Comparison of ENCODE assay signal across 16 cellular contexts in genomic region chr6:137794510-137795200, GRCh38.
A peak's percentile ranks its signal among the peaks of the same experiment; 100 is the strongest.
DNase-seq lines count a peak whose midpoint lies in the region; ATAC-seq, FAIRE-seq and TF ChIP-seq lines count a peak whose summit lies in the region.
"Had no signal": no experiment of that assay in that cellular context is flagged by ENCODE, and none has a peak within 500 bp of the region (broad histone marks: within the 10 kb centered on the region; RNA-seq: fewer than 3 reads in every experiment).

No MANE protein-coding gene starts in this region.

- FAIRE-seq in H1 (lab: Jason Lieb, UNC), result no peak

- CTCF ChIA-PET in H1 (lab: Charles Lee; ENCODE audit: partially characterized antibody), result interaction anchor here (1.2 to 1.4 kb wide), 2 partner anchors 10 to 145 kb away, joined by 3 to 4 read pairs; no protein-coding TSS in a partner anchor

- H4K20me1 ChIP-seq in H1 (replicated peaks in 1 of 2; ENCODE audit: control insufficient read depth in 1 of 2, insufficient read depth in 2 of 2, low read length in 2 of 2), result no peaks in the 10 kb centered on the region

- H4K91ac ChIP-seq in H1 (replicated peaks; ENCODE audit: insufficient read length, low read length), result no peak overlapping the region

- no peak overlapping the region for H3K4ac ChIP-seq in H1 (replicated peaks; ENCODE audit: insufficient read length, low read depth, low read length)

- peaks cover 2% of the 10 kb centered on the region; the same call in 1 of the 2 replicates for H3K23me2 ChIP-seq in H1 (ENCODE audit: low read depth, low read length)

- no peak overlapping the region for H3K23ac ChIP-seq in H1 (ENCODE audit: insufficient read length)

- peak; percentile 9 to 25 for ATAC-seq in right cardiac atrium
- ATAC-seq in heart left ventricle, result no peak
- no peak for ATAC-seq in T-helper 17 cell
- no peak for ATAC-seq in stimulated activated naive B cell treated with anti-CD40 and anti-IgM and Interleukin-4, amounts not matched to agents 10 μg/mL and 1 μg/mL and 100 μg/mL, for 72 hours (replicated peaks)
- no peak for ATAC-seq in left ventricle myocardium superior

- no peak overlapping the region for H3K14ac ChIP-seq in H1 (ENCODE audit: insufficient read length)

- 73% methylated on average over 4 of the region's 4 CpGs for WGBS in right cardiac atrium
- WGBS in heart left ventricle, 4 donors, result 77 to 83% (median 79%) methylated on average over 4 of the region's 4 CpGs
- 89% methylated on average over 4 of the region's 4 CpGs; no CpG with 5 or more reads in 1 of the 2 experiments for WGBS in H1 (ENCODE audit: extremely low coverage in 1 of 2, insufficient coverage in 1 of 2, insufficient read length in 1 of 2, insufficient replicate concordance in 2 of 2, low coverage in 1 of 2, low lambda C conversion rate in 2 of 2, missing lambda C conversion rate in 1 of 2), 2 experiments

- H3K79me1 ChIP-seq in H1 (ENCODE audit: low read depth, low read length), result no peaks in the 10 kb centered on the region

- no peak overlapping the region for H3K4me2 ChIP-seq in H1 (ENCODE audit: insufficient read depth in 1 of 2, low read depth in 2 of 2, low read length in 2 of 2)

- no peak overlapping the region for H3K4me3 ChIP-seq in right cardiac atrium (ENCODE audit: low read length)
- no peak overlapping the region for H3K4me3 ChIP-seq in heart left ventricle
- no peak overlapping the region for H3K4me3 ChIP-seq in H1 (ENCODE audit: extremely low read depth in 1 of 4, insufficient read depth in 2 of 4, low read depth in 3 of 4, low read length in 4 of 4)
- no peak overlapping the region for H3K4me3 ChIP-seq in colonic mucosa
- H3K4me3 ChIP-seq: HAP-1 had no signal

- H2BK5ac ChIP-seq in H1 (ENCODE audit: low read depth, low read length), result no peak overlapping the region

- no peak overlapping the region for H2BK20ac ChIP-seq in H1 (ENCODE audit: low read length)

- no peak overlapping the region for H2BK12ac ChIP-seq in H1 (ENCODE audit: low read depth, low read length)

- no peak for DNase-seq in right cardiac atrium
- DNase-seq in heart left ventricle, result no peak
- DNase-seq in T-helper 17 cell, result no peak
- DNase-seq in H1 (ENCODE audit: low read depth in 1 of 2, low spot score in 2 of 2), result no peak
- no peak for DNase-seq in stimulated activated naive B cell treated with anti-CD40 and anti-IgM and Interleukin-4, amounts not matched to agents 10 μg/mL and 1 μg/mL and 100 μg/mL, for 72 hours
- no peak for DNase-seq in colonic mucosa
- DNase-seq in left ventricle myocardium superior, result no peak
- no peak for DNase-seq in effector CD4-positive, alpha-beta T cell
- DNase-seq: cerebellar nuclear complex; DMS53; islet precursor cell; Kasumi-1; NCI-H2029 treated with DMSO at 0.1 percent for 48 hours; SHP77; stimulated activated CD4-positive, alpha-beta T cell treated with anti-CD3 and anti-CD28 coated beads, Interleukin-12 subunit alpha, Interleukin-12 subunit beta, amount 100 ng/mL, for 4 hours had no signal

- H2BK120ac ChIP-seq in H1 (replicated peaks; ENCODE audit: low read depth, low read length), result no peak overlapping the region

- no peak overlapping the region for H2AK5ac ChIP-seq in H1 (ENCODE audit: low read depth, low read length)

- no peak overlapping the region for H3K18ac ChIP-seq in H1 (ENCODE audit: extremely low read depth, low read length)

- POLR2A ChIA-PET in H1 (lab: Charles Lee; ENCODE audit: partially characterized antibody), result no interaction called here

- H3K4me1 ChIP-seq in right cardiac atrium (ENCODE audit: control insufficient read depth, insufficient read depth, low read length) (peaks cover 9% of the 10 kb centered on the region), heart left ventricle (peaks cover 0 to 34% (median 2%) of the 10 kb centered on the region in 12 donors), H1 (replicated peaks in 1 of 4; ENCODE audit: control insufficient read depth in 3 of 4, insufficient read depth in 4 of 4, low read length in 3 of 4) (no peaks in the 10 kb centered on the region), colonic mucosa (peaks cover 5% of the 10 kb centered on the region)

- no peak for TF ChIP-seq RAD21 in H1 (IDR thresholded peaks at IDR 0.05 in 1 of 2, conservative IDR thresholded peaks at IDR 0.05 in 1 of 2; ENCODE audit: low read depth in 2 of 2, low read length in 2 of 2)

- no peak overlapping the region for H4K5ac ChIP-seq in H1 (ENCODE audit: insufficient read length, low read depth, low read length)

- peaks cover 54% of the 10 kb centered on the region for H3K4me1 Mint-ChIP-seq in T-helper 17 cell
- H3K4me1 Mint-ChIP-seq in stimulated activated naive B cell treated with anti-CD40 and anti-IgM and Interleukin-4, amounts not matched to agents 10 μg/mL and 1 μg/mL and 100 μg/mL, for 72 hours, result peaks cover 42 to 71% of the 10 kb centered on the region in 2 donors

- peak overlapping the region; percentile 18; the same call in 1 of the 2 replicates for H2AFZ ChIP-seq in H1 (ENCODE audit: low read length)

- TF ChIP-seq CTCF in heart left ventricle (IDR thresholded peaks at IDR 0.05), result no peak
- TF ChIP-seq CTCF in H1 (IDR thresholded peaks at IDR 0.05; ENCODE audit: control extremely low read depth in 1 of 3, insufficient read depth in 1 of 3, low read depth in 1 of 3, low read length in 3 of 3), result no peak
- no peak for TF ChIP-seq CTCF in colonic mucosa (IDR thresholded peaks at IDR 0.05)

- no peak for TF ChIP-seq EP300 in H1 (IDR thresholded peaks at IDR 0.05; ENCODE audit: borderline replicate concordance in 1 of 2, low read depth in 2 of 2, low read length in 2 of 2)

- H3K36me3 Mint-ChIP-seq in T-helper 17 cell (ENCODE audit: low read depth), result no peaks in the 10 kb centered on the region
- H3K36me3 Mint-ChIP-seq in stimulated activated naive B cell treated with anti-CD40 and anti-IgM and Interleukin-4, amounts not matched to agents 10 μg/mL and 1 μg/mL and 100 μg/mL, for 72 hours, result no peaks in the 10 kb centered on the region

- H3K27me3 Mint-ChIP-seq in T-helper 17 cell, result no peaks in the 10 kb centered on the region
- no peaks in the 10 kb centered on the region for H3K27me3 Mint-ChIP-seq in stimulated activated naive B cell treated with anti-CD40 and anti-IgM and Interleukin-4, amounts not matched to agents 10 μg/mL and 1 μg/mL and 100 μg/mL, for 72 hours

- H4K8ac ChIP-seq in H1 (ENCODE audit: extremely low read depth, insufficient read depth, low read length), result no peak overlapping the region

- H3K27me3 ChIP-seq in right cardiac atrium (ENCODE audit: control insufficient read depth, insufficient read depth) (no peaks in the 10 kb centered on the region), heart left ventricle (no peaks in the 10 kb centered on the region), H1 (replicated peaks in 1 of 4; ENCODE audit: control insufficient read depth in 3 of 4, extremely low read depth in 1 of 4, insufficient read depth in 3 of 4, low read length in 3 of 4) (no peaks in the 10 kb centered on the region), colonic mucosa (no peaks in the 10 kb centered on the region)

- no peak for TF ChIP-seq POLR2A in heart left ventricle (IDR thresholded peaks at IDR 0.05)
- no peak for TF ChIP-seq POLR2A in H1 (IDR thresholded peaks at IDR 0.05; ENCODE audit: control extremely low read depth in 1 of 2, low read depth in 2 of 2, low read length in 2 of 2)

- H3K36me3 ChIP-seq in heart left ventricle, result no peaks in the 10 kb centered on the region
- H3K36me3 ChIP-seq in H1 (ENCODE audit: control insufficient read depth in 2 of 4, insufficient read depth in 4 of 4, low read length in 3 of 4), result no peaks in the 10 kb centered on the region
- no peaks in the 10 kb centered on the region for H3K36me3 ChIP-seq in colonic mucosa
- H3K36me3 ChIP-seq: HAP-1 had no signal

- no peak overlapping the region for H3K4me3 Mint-ChIP-seq in T-helper 17 cell
- H3K4me3 Mint-ChIP-seq in stimulated activated naive B cell treated with anti-CD40 and anti-IgM and Interleukin-4, amounts not matched to agents 10 μg/mL and 1 μg/mL and 100 μg/mL, for 72 hours, result no peak overlapping the region

- no peak overlapping the region for H3K9ac ChIP-seq in H1 (replicated peaks in 1 of 4; ENCODE audit: extremely low read depth in 1 of 4, low read depth in 3 of 4, low read length in 3 of 4)
- no peak overlapping the region for H3K9ac ChIP-seq in colonic mucosa (ENCODE audit: low read depth in 2 of 2, low read length in 2 of 2)

- H2BK15ac ChIP-seq in H1 (ENCODE audit: low read length), result no peak overlapping the region

- H3K9me3 ChIP-seq in right cardiac atrium (ENCODE audit: control insufficient read depth, low read length) (no peaks in the 10 kb centered on the region), heart left ventricle (no peaks in the 10 kb centered on the region), T-helper 17 cell (ENCODE audit: control insufficient read depth, low read length, poor library complexity, severe bottlenecking) (no peaks in the 10 kb centered on the region), H1 (ENCODE audit: insufficient read depth in 2 of 2, low read depth in 1 of 2, low read length in 1 of 2) (no peaks in the 10 kb centered on the region), colonic mucosa (no peaks in the 10 kb centered on the region)
- H3K9me3 ChIP-seq: HAP-1 had no signal

- H3K79me2 ChIP-seq in H1 (ENCODE audit: control insufficient read depth in 1 of 2, insufficient read depth in 2 of 2, low read length in 2 of 2), result no peaks in the 10 kb centered on the region

- no peak overlapping the region for H3K56ac ChIP-seq in H1 (replicated peaks; ENCODE audit: insufficient read length, low read depth, low read length)

- H3K27ac ChIP-seq in right cardiac atrium (ENCODE audit: low read length) (no peak overlapping the region), heart left ventricle (no peak overlapping the region), H1 (ENCODE audit: low read depth, low read length) (no peak overlapping the region), colonic mucosa (no peak overlapping the region)

- H3K9me3 Mint-ChIP-seq in stimulated activated naive B cell treated with anti-CD40 and anti-IgM and Interleukin-4, amounts not matched to agents 10 μg/mL and 1 μg/mL and 100 μg/mL, for 72 hours, result no peaks in the 10 kb centered on the region

- intact Hi-C loops in right cardiac atrium (cut with DNase I) (loop anchor here in 1 of 4 donors (10.0 kb wide), 1 partner anchor 70 kb away; the partner anchor contains the start of gene TNFAIP3), heart left ventricle (cut with DNase I) (loop anchor here in 2 of 10 donors (10.0 kb wide), 2 partner anchors 90 to 140 kb away; no protein-coding TSS in a partner anchor), colonic mucosa (cut with DNase I) (loop anchor here (5.0 kb wide), 1 partner anchor 87 kb away; no protein-coding TSS in a partner anchor), left ventricle myocardium superior (cut with micrococcal nuclease) (no loop called here)

- peak overlapping the region; percentile 78 for H3K27ac Mint-ChIP-seq in T-helper 17 cell
- H3K27ac Mint-ChIP-seq in stimulated activated naive B cell treated with anti-CD40 and anti-IgM and Interleukin-4, amounts not matched to agents 10 μg/mL and 1 μg/mL and 100 μg/mL, for 72 hours, result peak overlapping the region; percentile 91

TF ChIP-seq in H1, 55 proteins besides CTCF, POLR2A, EP300 and RAD21 (continues in another document):
- TF ChIP-seq ATF3 (IDR thresholded peaks at IDR 0.05; ENCODE audit: insufficient read depth, low read depth, low read length), result no peak

Comparison
In these comparisons a context has a peak if more than half of its experiments do, and no peak if none do; other contexts are left out.
1. ATAC-seq: peak in right cardiac atrium (2 of 2); none in heart left ventricle (0 of 4), T-helper 17 cell (single experiment), stimulated activated naive B cell treated with anti-CD40 and anti-IgM and Interleukin-4, amounts not matched to agents 10 μg/mL and 1 μg/mL and 100 μg/mL, for 72 hours (0 of 2) and left ventricle myocardium superior (single experiment).